8 cellular contexts compared by ENCODE assay signal in genomic region chr20:45933231-45934045, GRCh38. TPM values are rescaled to one million over a fixed set of nuclear protein-coding genes. Genes with fewer than 3 reads are reported as not detected.
A peak's percentile ranks its signal among the peaks of the same experiment; 100 is the strongest.
DNase-seq lines count a peak whose midpoint lies in the region; ATAC-seq and TF ChIP-seq lines count a peak whose summit lies in the region.

No MANE protein-coding gene starts in this region.

- peak overlapping the region; percentile 95 for H3K27ac ChIP-seq in CD8-positive, alpha-beta memory T cell (ENCODE audit: low read depth, low read length)
- peak overlapping the region; percentile 98 for H3K27ac ChIP-seq in HEK293 (ENCODE audit: extremely low read depth, low read depth, low read length)
- peak overlapping the region; percentile 100 for H3K27ac ChIP-seq in colonic mucosa
- peak overlapping the region; percentile 100 for H3K27ac ChIP-seq in layer of hippocampus (ENCODE audit: low read depth, low read length)

- peaks cover 12% of the 10 kb centered on the region for H3K4me1 ChIP-seq in CD8-positive, alpha-beta memory T cell (ENCODE audit: insufficient read depth, low read length)
- peaks cover 9% of the 10 kb centered on the region for H3K4me1 ChIP-seq in HEK293 (ENCODE audit: control insufficient read depth, insufficient read depth, low read length)
- H3K4me1 ChIP-seq in colonic mucosa = no peaks in the 10 kb centered on the region

- peak overlapping the region; percentile 97 for H3K4me3 ChIP-seq in CD8-positive, alpha-beta memory T cell (ENCODE audit: low read length)
- H3K4me3 ChIP-seq in HEK293 (ENCODE audit: low read depth, low read length) (peak overlapping the region; percentile 96), colonic mucosa (peak overlapping the region; percentile 98)

- ATAC-seq in GM21367 (IDR thresholded peaks at IDR 0.05; ENCODE audit: unreplicated experiment) = no peak

- H3K9me3 Mint-ChIP-seq in CD8-positive, alpha-beta memory T cell = no peaks in the 10 kb centered on the region

- CTCF ChIA-PET in CD8-positive, alpha-beta memory T cell (lab: Charles Lee) = interaction anchor here (0.9 to 4.1 kb wide), 12 partner anchors 8 to 142 kb away, joined by 3 to 46 read pairs (median 4); partner anchors contain the start of genes CTSA, DNTTIP1, NEURL2 and PLTP
- CTCF ChIA-PET in HEK293 (lab: Yijun Ruan, JAX) = interaction anchor here (0.6 to 3.3 kb wide), 8 partner anchors 28 to 140 kb away, joined by 3 to 18 read pairs (median 3); no protein-coding TSS in a partner anchor

- peak; percentile 34 to 75 (median 50) for DNase-seq in CD8-positive, alpha-beta memory T cell
- peak; percentile 78 to 80 for DNase-seq in NCI-H446 (lab: John Stamatoyannopoulos, UW)
- DNase-seq in activated CD4-positive, alpha-beta T cell treated with anti-CD3 and anti-CD28 coated beads for 24 hours (ENCODE audit: low read depth in 2 of 2) = peak; percentile 39 to 52
- DNase-seq in colonic mucosa = peak; percentile 80
- peak; percentile 63 for DNase-seq in stimulated activated CD4-positive, alpha-beta T cell treated with anti-CD3 and anti-CD28 coated beads, Interleukin-1b, Interleukin-23, amount 100 ng/mL, for 48 hours

- H3K4me1 Mint-ChIP-seq in CD8-positive, alpha-beta memory T cell = peaks cover 24 to 39% (median 26%) of the 10 kb centered on the region in 3 donors

- peaks cover 0 to 34% (median 4%) of the 10 kb centered on the region in 3 donors for H3K36me3 Mint-ChIP-seq in CD8-positive, alpha-beta memory T cell

- POLR2A ChIA-PET in CD8-positive, alpha-beta memory T cell (lab: Charles Lee) = interaction anchor here (0.6 to 4.6 kb wide), 13 partner anchors 10 to 109 kb away, joined by 3 to 113 read pairs (median 19); partner anchors contain the start of genes ACOT8, CTSA, PLTP and ZNF335
- POLR2A ChIA-PET in HEK293 (lab: Yijun Ruan, JAX) = interaction anchor here (0.5 to 3.4 kb wide), 25 partner anchors 8 to 1094 kb away, joined by 3 to 28 read pairs (median 7); partner anchors contain the start of genes ACOT8, CTSA, NEURL2 and UBE2C

- H3K9ac ChIP-seq in colonic mucosa (ENCODE audit: low read depth in 2 of 2, low read length in 2 of 2) = peak overlapping the region; percentile 93 to 99

- TF ChIP-seq CTCF in HEK293 (tag by site-specific recombination; IDR thresholded peaks at IDR 0.05) (0 out of 2 replicates have a peak, but pooled peaks have one; percentile 42), colonic mucosa (IDR thresholded peaks at IDR 0.05) (peak; percentile 26)

- peaks cover 13% of the 10 kb centered on the region for H3K36me3 ChIP-seq in CD8-positive, alpha-beta memory T cell (ENCODE audit: insufficient read depth, low read length)
- H3K36me3 ChIP-seq in HEK293 (ENCODE audit: control insufficient read depth in 2 of 2, insufficient read depth in 1 of 2, low read length in 2 of 2) (peaks cover 0 to 9% of the 10 kb centered on the region in 2 experiments; a peak in 1 of 3 replicates), colonic mucosa (no peaks in the 10 kb centered on the region)

- H3K27me3 ChIP-seq in CD8-positive, alpha-beta memory T cell (ENCODE audit: insufficient read depth, low read length, poor library complexity, severe bottlenecking) = no peaks in the 10 kb centered on the region
- H3K27me3 ChIP-seq in colonic mucosa = no peaks in the 10 kb centered on the region
- H3K27me3 ChIP-seq in layer of hippocampus (ENCODE audit: control insufficient read depth, insufficient read depth, low read length) = no peaks in the 10 kb centered on the region

- no peaks in the 10 kb centered on the region for H3K27me3 Mint-ChIP-seq in CD8-positive, alpha-beta memory T cell

- intact Hi-C loops in colonic mucosa (cut with DNase I) = loop anchor here (5.0 kb wide), 1 partner anchor 41 kb away; the partner anchor contains the start of genes CTSA and NEURL2

- no peaks in the 10 kb centered on the region for H3K9me3 ChIP-seq in CD8-positive, alpha-beta memory T cell (ENCODE audit: low read length)
- no peaks in the 10 kb centered on the region for H3K9me3 ChIP-seq in HEK293 (ENCODE audit: control insufficient read depth, insufficient read depth, low read depth, low read length)
- no peaks in the 10 kb centered on the region for H3K9me3 ChIP-seq in colonic mucosa

- peak overlapping the region; percentile 92 to 99 (median 96) for H3K27ac Mint-ChIP-seq in CD8-positive, alpha-beta memory T cell

- peak overlapping the region; percentile 90 to 97 (median 97) for H3K4me3 Mint-ChIP-seq in CD8-positive, alpha-beta memory T cell

TF ChIP-seq in HEK293, 187 proteins besides CTCF, POLR2A, EP300 and RAD21 (continues in another document):
- no peak for TF ChIP-seq MEIS1 (CRISPR knock-in tag; IDR thresholded peaks at IDR 0.05; ENCODE audit: borderline replicate concordance)
- TF ChIP-seq ZNF792 (tag by site-specific recombination; IDR thresholded peaks at IDR 0.05) = no peak
- TF ChIP-seq PRDM10 (tag by site-specific recombination; IDR thresholded peaks at IDR 0.05) = peak; percentile 76
- TF ChIP-seq ZNF140 (tag by site-specific recombination; IDR thresholded peaks at IDR 0.05) = no peak
- no peak for TF ChIP-seq ZNF670 (tag by site-specific recombination; IDR thresholded peaks at IDR 0.05; ENCODE audit: low read depth)
- TF ChIP-seq ZNF155 (tag by site-specific recombination; IDR thresholded peaks at IDR 0.05) = no peak
- no peak for TF ChIP-seq ZNF26 (tag by site-specific recombination; IDR thresholded peaks at IDR 0.05)
- no peak for TF ChIP-seq AEBP2 (tag by site-specific recombination; IDR thresholded peaks at IDR 0.05; ENCODE audit: borderline replicate concordance)
- TF ChIP-seq ZNF830 (tag by site-specific recombination; IDR thresholded peaks at IDR 0.05; ENCODE audit: low read depth) = no peak
- no peak for TF ChIP-seq SCRT1 (tag by site-specific recombination; IDR thresholded peaks at IDR 0.05; ENCODE audit: borderline replicate concordance)
- TF ChIP-seq ZXDB (tag by site-specific recombination; IDR thresholded peaks at IDR 0.05) = no peak

RNA-seq across cellular contexts. Expression of gene PCIF1, which starts 1.0 kb away (rescaled TPM):
- total RNA-seq in CD8-positive, alpha-beta memory T cell = 10 to 100 TPM; 33.6 to 34.1 TPM
- 88.0 TPM for polyA plus RNA-seq in CD8-positive, alpha-beta memory T cell
- 10 to 100 TPM; 28.9 to 33.6 TPM for total RNA-seq in colonic mucosa

RNA-seq across cellular contexts. Expression of gene PLTP, which starts 21.5 kb away (rescaled TPM):
- 1 to 10 TPM; 2.5 to 3.2 TPM for total RNA-seq in CD8-positive, alpha-beta memory T cell
- 0.45 TPM for polyA plus RNA-seq in CD8-positive, alpha-beta memory T cell
- 10 to 100 TPM; 17.4 to 36.2 TPM for total RNA-seq in colonic mucosa

RNA-seq across cellular contexts. Expression of gene ZNF335, which starts 38.6 kb away (rescaled TPM):
- 10 to 100 TPM; 37.5 to 38.3 TPM for total RNA-seq in CD8-positive, alpha-beta memory T cell
- 14.6 TPM for polyA plus RNA-seq in CD8-positive, alpha-beta memory T cell
- 10 to 100 TPM; 11.3 to 22.1 TPM for total RNA-seq in colonic mucosa

RNA-seq across cellular contexts. Expression of gene CTSA, which starts 42.3 kb away (rescaled TPM):
- 10 to 100 TPM; 81.1 to 82.1 TPM for total RNA-seq in CD8-positive, alpha-beta memory T cell
- 219 TPM for polyA plus RNA-seq in CD8-positive, alpha-beta memory T cell
- 100 to 1,000 TPM; 273 to 366 TPM for total RNA-seq in colonic mucosa

RNA-seq across cellular contexts. Expression of gene NEURL2, which starts 42.4 kb away (rescaled TPM):
- total RNA-seq in CD8-positive, alpha-beta memory T cell = 1 to 10 TPM; 2.7 to 2.8 TPM
- polyA plus RNA-seq in CD8-positive, alpha-beta memory T cell = 0.94 TPM
- 1 to 10 TPM; 3.5 to 4.0 TPM for total RNA-seq in colonic mucosa

Comparison
In these comparisons a context has a peak if more than half of its experiments do, and no peak if none do; other contexts are left out.
1. RNA of gene PLTP, which starts 21.5 kb away (total RNA-seq): 17.4 to 36.2 TPM in colonic mucosa; 2.5 to 3.2 TPM in CD8-positive, alpha-beta memory T cell; every median in the first group is over 4 times any median in the second.
2. Peak in every context shown above with its lines, with median percentiles within 50 percentile points of each other: DNase-seq, H3K27ac ChIP-seq and H3K4me3 ChIP-seq.